Comparison of ENCODE assay signal across 1 cellular context in the genomic region with DNA sequence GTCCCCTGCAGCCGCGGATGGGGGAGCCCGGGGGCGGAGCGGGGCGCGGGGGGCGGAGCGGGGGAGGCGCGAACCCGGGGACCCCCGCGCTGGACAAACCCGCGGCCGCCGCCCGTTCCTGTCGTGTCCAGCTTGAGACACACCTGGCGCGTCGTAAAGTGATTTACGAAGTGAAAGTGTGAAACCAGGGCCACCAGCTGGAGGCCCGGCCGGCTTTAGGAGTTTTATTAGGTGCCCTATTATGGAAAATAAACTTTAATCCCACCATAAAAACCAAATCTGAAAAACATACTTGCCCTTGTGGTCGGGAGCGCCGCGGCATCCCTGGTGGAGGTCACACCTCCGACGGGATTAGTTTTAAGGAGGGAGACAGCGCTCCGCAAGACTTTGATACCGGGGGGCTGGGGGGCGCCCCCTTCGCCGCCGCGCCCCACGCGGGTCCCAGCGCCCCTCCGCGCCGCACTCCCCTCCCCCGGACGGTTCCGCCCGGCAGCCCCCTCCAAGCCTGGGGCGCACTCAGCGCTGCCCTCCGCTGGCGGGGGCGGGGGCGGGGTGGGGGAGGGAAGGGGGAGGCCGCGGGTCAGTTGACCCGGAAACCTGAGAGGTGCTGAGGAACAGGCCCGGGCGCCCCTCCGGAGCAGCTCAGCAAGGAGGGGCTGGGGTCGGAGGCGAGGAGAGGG.
TF ChIP-seq lines count a peak whose summit lies in the region.

No MANE protein-coding gene starts in this region.

TF ChIP-seq in HepG2, 621 proteins besides CTCF, POLR2A, EP300 and RAD21:
- no peak for TF ChIP-seq MIXL1 (CRISPR knock-in tag; IDR thresholded peaks at IDR 0.05)
- TF ChIP-seq KLF15 (CRISPR knock-in tag; IDR thresholded peaks at IDR 0.05; ENCODE audit: borderline replicate concordance): no peak
- 0 out of 2 replicates have a peak, but pooled peaks have one; percentile 3 for TF ChIP-seq KDM2A (CRISPR knock-in tag; IDR thresholded peaks at IDR 0.05; ENCODE audit: borderline replicate concordance, low read depth)
- TF ChIP-seq ZNF343 (CRISPR knock-in tag; IDR thresholded peaks at IDR 0.05): no peak
- 0 out of 2 replicates have a peak, but pooled peaks have one; percentile 15 for TF ChIP-seq PHF8 (CRISPR knock-in tag; IDR thresholded peaks at IDR 0.05)
- no peak for TF ChIP-seq ZBTB3 (CRISPR knock-in tag; IDR thresholded peaks at IDR 0.05; ENCODE audit: borderline replicate concordance, low read depth)
- TF ChIP-seq ZC3H13 (CRISPR knock-in tag; IDR thresholded peaks at IDR 0.05): no peak
- TF ChIP-seq ARNT2 (CRISPR knock-in tag; IDR thresholded peaks at IDR 0.05; ENCODE audit: low read depth): no peak
- no peak for TF ChIP-seq ZNF572 (CRISPR knock-in tag; IDR thresholded peaks at IDR 0.05)
- TF ChIP-seq ZNF777 (CRISPR knock-in tag; IDR thresholded peaks at IDR 0.05): 0 out of 2 replicates have a peak, but pooled peaks have one; percentile 27
- TF ChIP-seq ZMAT3 (CRISPR knock-in tag; conservative IDR thresholded peaks at IDR 0.05): no peak
- no peak for TF ChIP-seq RBAK (CRISPR knock-in tag; IDR thresholded peaks at IDR 0.05)
- TF ChIP-seq AKAP8 (CRISPR knock-in tag; IDR thresholded peaks at IDR 0.05): no peak
- peak; percentile 20; the same call in 1 of the 2 replicates for TF ChIP-seq ZFY (CRISPR knock-in tag; IDR thresholded peaks at IDR 0.05)
- TF ChIP-seq ZNF547 (CRISPR knock-in tag; IDR thresholded peaks at IDR 0.05): no peak
- TF ChIP-seq ZNF335 (CRISPR knock-in tag; IDR thresholded peaks at IDR 0.05): no peak
- TF ChIP-seq, protein P1, sequence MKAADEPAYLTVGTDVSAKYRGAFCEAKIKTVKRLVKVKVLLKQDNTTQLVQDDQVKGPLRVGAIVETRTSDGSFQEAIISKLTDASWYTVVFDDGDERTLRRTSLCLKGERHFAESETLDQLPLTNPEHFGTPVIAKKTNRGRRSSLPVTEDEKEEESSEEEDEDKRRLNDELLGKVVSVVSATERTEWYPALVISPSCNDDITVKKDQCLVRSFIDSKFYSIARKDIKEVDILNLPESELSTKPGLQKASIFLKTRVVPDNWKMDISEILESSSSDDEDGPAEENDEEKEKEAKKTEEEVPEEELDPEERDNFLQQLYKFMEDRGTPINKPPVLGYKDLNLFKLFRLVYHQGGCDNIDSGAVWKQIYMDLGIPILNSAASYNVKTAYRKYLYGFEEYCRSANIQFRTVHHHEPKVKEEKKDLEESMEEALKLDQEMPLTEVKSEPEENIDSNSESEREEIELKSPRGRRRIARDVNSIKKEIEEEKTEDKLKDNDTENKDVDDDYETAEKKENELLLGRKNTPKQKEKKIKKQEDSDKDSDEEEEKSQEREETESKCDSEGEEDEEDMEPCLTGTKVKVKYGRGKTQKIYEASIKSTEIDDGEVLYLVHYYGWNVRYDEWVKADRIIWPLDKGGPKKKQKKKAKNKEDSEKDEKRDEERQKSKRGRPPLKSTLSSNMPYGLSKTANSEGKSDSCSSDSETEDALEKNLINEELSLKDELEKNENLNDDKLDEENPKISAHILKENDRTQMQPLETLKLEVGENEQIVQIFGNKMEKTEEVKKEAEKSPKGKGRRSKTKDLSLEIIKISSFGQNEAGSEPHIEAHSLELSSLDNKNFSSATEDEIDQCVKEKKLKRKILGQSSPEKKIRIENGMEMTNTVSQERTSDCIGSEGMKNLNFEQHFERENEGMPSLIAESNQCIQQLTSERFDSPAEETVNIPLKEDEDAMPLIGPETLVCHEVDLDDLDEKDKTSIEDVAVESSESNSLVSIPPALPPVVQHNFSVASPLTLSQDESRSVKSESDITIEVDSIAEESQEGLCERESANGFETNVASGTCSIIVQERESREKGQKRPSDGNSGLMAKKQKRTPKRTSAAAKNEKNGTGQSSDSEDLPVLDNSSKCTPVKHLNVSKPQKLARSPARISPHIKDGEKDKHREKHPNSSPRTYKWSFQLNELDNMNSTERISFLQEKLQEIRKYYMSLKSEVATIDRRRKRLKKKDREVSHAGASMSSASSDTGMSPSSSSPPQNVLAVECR (CRISPR knock-in tag; IDR thresholded peaks at IDR 0.05; ENCODE audit: borderline replicate concordance): 0 out of 2 replicates have a peak, but pooled peaks have one; percentile 25
- TF ChIP-seq, protein P2, sequence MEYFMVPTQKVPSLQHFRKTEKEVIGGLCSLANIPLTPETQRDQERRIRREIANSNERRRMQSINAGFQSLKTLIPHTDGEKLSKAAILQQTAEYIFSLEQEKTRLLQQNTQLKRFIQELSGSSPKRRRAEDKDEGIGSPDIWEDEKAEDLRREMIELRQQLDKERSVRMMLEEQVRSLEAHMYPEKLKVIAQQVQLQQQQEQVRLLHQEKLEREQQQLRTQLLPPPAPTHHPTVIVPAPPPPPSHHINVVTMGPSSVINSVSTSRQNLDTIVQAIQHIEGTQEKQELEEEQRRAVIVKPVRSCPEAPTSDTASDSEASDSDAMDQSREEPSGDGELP (IDR thresholded peaks at IDR 0.05; ENCODE audit: borderline replicate concordance, low read depth): peak; percentile 3; the same call in 1 of the 2 replicates
